In the genomic region with DNA sequence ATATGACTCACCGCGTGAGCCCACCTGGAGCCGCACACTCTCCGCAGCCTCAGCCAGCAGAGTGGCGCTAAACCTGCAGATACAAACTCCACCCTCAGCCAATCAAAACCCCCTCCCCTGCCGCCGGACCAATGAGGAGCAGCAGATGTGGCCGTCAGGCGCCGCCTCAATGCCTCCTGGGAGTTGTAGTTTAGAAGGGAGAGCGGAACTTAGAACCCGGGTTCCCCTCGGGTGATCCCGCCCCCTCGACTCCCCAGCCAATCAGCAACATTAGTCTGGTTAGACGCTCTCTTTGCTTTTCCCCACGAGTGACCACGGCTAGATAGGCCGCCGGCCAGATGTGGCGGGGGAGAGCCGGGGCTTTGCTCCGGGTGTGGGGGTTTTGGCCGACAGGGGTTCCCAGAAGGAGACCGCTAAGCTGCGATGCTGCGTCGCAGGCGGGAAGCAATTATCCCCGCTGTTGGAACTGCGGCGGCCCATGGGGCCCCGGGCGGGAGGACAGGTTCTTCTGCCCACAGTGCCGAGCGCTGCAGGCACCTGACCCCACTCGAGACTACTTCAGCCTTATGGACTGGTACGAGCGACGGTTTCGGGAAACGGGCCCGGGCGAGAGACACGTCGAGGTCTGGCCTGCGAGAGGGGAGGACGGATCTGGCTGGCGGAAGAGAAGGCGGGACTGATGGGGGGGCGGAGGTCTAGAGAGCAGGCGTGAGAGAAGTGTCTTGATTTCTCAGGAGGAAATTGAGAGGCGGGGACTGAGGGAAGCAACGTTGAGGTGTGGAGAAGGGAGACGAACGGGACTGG, we compare ENCODE assay signal across 1 cellular context.
TF ChIP-seq lines count a peak whose summit lies in the region.

A gene (minus strand): TSS at position 63 of the 804 bp plus-strand sequence. CDS start 7,099 bp downstream, outside the sequence.
A gene with protein sequence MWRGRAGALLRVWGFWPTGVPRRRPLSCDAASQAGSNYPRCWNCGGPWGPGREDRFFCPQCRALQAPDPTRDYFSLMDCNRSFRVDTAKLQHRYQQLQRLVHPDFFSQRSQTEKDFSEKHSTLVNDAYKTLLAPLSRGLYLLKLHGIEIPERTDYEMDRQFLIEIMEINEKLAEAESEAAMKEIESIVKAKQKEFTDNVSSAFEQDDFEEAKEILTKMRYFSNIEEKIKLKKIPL (plus strand): TSS at position 282 of the 804 bp plus-strand sequence. CDS start 57 bp downstream, at position 339.

TF ChIP-seq in HepG2, 621 proteins besides CTCF, POLR2A, EP300 and RAD21 (continued from another document and continues in another):
- TF ChIP-seq, protein P1, sequence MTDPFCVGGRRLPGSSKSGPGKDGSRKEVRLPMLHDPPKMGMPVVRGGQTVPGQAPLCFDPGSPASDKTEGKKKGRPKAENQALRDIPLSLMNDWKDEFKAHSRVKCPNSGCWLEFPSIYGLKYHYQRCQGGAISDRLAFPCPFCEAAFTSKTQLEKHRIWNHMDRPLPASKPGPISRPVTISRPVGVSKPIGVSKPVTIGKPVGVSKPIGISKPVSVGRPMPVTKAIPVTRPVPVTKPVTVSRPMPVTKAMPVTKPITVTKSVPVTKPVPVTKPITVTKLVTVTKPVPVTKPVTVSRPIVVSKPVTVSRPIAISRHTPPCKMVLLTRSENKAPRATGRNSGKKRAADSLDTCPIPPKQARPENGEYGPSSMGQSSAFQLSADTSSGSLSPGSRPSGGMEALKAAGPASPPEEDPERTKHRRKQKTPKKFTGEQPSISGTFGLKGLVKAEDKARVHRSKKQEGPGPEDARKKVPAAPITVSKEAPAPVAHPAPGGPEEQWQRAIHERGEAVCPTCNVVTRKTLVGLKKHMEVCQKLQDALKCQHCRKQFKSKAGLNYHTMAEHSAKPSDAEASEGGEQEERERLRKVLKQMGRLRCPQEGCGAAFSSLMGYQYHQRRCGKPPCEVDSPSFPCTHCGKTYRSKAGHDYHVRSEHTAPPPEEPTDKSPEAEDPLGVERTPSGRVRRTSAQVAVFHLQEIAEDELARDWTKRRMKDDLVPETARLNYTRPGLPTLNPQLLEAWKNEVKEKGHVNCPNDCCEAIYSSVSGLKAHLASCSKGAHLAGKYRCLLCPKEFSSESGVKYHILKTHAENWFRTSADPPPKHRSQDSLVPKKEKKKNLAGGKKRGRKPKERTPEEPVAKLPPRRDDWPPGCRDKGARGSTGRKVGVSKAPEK (CRISPR knock-in tag; IDR thresholded peaks at IDR 0.05; ENCODE audit: borderline replicate concordance): no peak
- TF ChIP-seq RBFOX2 (IDR thresholded peaks at IDR 0.05; ENCODE audit: low read depth, low read length) (peak; percentile 87), ZKSCAN5 (CRISPR knock-in tag; IDR thresholded peaks at IDR 0.05) (no peak), ARNTL (CRISPR knock-in tag; IDR thresholded peaks at IDR 0.05) (peak; percentile 93), SMAD3 (CRISPR knock-in tag; IDR thresholded peaks at IDR 0.05) (peak; percentile 46; the same call in 1 of the 2 replicates), MYC (CRISPR knock-in tag; IDR thresholded peaks at IDR 0.05; ENCODE audit: borderline replicate concordance) (peak; percentile 79; the same call in 1 of the 2 replicates), RFX3 (CRISPR knock-in tag; IDR thresholded peaks at IDR 0.05) (no peak), ZNF446 (CRISPR knock-in tag; IDR thresholded peaks at IDR 0.05) (no peak), SMAD9 (CRISPR knock-in tag; IDR thresholded peaks at IDR 0.05) (no peak), ZFP90 (CRISPR knock-in tag; IDR thresholded peaks at IDR 0.05; ENCODE audit: borderline replicate concordance) (no peak), ZNF607 (CRISPR knock-in tag; IDR thresholded peaks at IDR 0.05; ENCODE audit: borderline replicate concordance) (no peak; the same call in 1 of the 2 replicates), TOE1 (CRISPR knock-in tag; IDR thresholded peaks at IDR 0.05) (no peak), ZSCAN20 (CRISPR knock-in tag; IDR thresholded peaks at IDR 0.05; ENCODE audit: borderline replicate concordance) (no peak), PHF8 (CRISPR knock-in tag; IDR thresholded peaks at IDR 0.05) (peak; percentile 92), SIN3A (IDR thresholded peaks at IDR 0.05; ENCODE audit: borderline replicate concordance, low read depth, low read length) (peak; percentile 68; the same call in 1 of the 2 replicates), ZNF501 (CRISPR knock-in tag; IDR thresholded peaks at IDR 0.05) (peak; percentile 96), SRY (CRISPR knock-in tag; IDR thresholded peaks at IDR 0.05) (0 out of 2 replicates have a peak, but pooled peaks have one; percentile 41), TP53 (CRISPR knock-in tag; conservative IDR thresholded peaks at IDR 0.05) (no peak), SP2 (CRISPR knock-in tag; IDR thresholded peaks at IDR 0.05) (peak; percentile 90), ZNF234 (CRISPR knock-in tag; conservative IDR thresholded peaks at IDR 0.05) (no peak), ATF7 (IDR thresholded peaks at IDR 0.05) (no peak), ATF7 (CRISPR knock-in tag; IDR thresholded peaks at IDR 0.05) (no peak), ZNF382 (CRISPR knock-in tag; IDR thresholded peaks at IDR 0.05; ENCODE audit: borderline replicate concordance) (no peak), ZNF44 (CRISPR knock-in tag; IDR thresholded peaks at IDR 0.05) (no peak), PHF5A (CRISPR knock-in tag; IDR thresholded peaks at IDR 0.05; ENCODE audit: low read depth, unreplicated experiment) (no peak), ARHGAP35 (CRISPR knock-in tag; IDR thresholded peaks at IDR 0.05; ENCODE audit: borderline replicate concordance) (no peak), ZNF703 (CRISPR knock-in tag; IDR thresholded peaks at IDR 0.05; ENCODE audit: borderline replicate concordance) (peak; percentile 69; the same call in 1 of the 2 replicates), JUNB (CRISPR knock-in tag; IDR thresholded peaks at IDR 0.05; ENCODE audit: borderline replicate concordance) (peak; percentile 66; the same call in 1 of the 2 replicates), SP140L (CRISPR knock-in tag; IDR thresholded peaks at IDR 0.05; ENCODE audit: borderline replicate concordance) (no peak), TBX3 (IDR thresholded peaks at IDR 0.05; ENCODE audit: borderline replicate concordance) (no peak), ZNF331 (CRISPR knock-in tag; IDR thresholded peaks at IDR 0.05) (peak; percentile 3; the same call in 1 of the 2 replicates), KMT2B (CRISPR knock-in tag; IDR thresholded peaks at IDR 0.05) (peak; percentile 72), CBX5 (CRISPR knock-in tag; IDR thresholded peaks at IDR 0.05; ENCODE audit: borderline replicate concordance) (no peak; the same call in 1 of the 2 replicates), TBX2 (CRISPR knock-in tag; IDR thresholded peaks at IDR 0.05; ENCODE audit: borderline replicate concordance) (0 out of 2 replicates have a peak, but pooled peaks have one; percentile 16), GATAD2A (CRISPR knock-in tag; IDR thresholded peaks at IDR 0.05) (no peak; the same call in 1 of the 2 replicates)
- TF ChIP-seq, protein P2, sequence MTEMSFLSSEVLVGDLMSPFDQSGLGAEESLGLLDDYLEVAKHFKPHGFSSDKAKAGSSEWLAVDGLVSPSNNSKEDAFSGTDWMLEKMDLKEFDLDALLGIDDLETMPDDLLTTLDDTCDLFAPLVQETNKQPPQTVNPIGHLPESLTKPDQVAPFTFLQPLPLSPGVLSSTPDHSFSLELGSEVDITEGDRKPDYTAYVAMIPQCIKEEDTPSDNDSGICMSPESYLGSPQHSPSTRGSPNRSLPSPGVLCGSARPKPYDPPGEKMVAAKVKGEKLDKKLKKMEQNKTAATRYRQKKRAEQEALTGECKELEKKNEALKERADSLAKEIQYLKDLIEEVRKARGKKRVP (CRISPR knock-in tag; IDR thresholded peaks at IDR 0.05): no peak; a peak in 1 of 4 replicates
- TF ChIP-seq, protein P3, sequence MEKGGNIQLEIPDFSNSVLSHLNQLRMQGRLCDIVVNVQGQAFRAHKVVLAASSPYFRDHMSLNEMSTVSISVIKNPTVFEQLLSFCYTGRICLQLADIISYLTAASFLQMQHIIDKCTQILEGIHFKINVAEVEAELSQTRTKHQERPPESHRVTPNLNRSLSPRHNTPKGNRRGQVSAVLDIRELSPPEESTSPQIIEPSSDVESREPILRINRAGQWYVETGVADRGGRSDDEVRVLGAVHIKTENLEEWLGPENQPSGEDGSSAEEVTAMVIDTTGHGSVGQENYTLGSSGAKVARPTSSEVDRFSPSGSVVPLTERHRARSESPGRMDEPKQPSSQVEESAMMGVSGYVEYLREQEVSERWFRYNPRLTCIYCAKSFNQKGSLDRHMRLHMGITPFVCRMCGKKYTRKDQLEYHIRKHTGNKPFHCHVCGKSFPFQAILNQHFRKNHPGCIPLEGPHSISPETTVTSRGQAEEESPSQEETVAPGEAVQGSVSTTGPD (CRISPR knock-in tag; IDR thresholded peaks at IDR 0.05): peak; percentile 57; the same call in 1 of the 2 replicates
- TF ChIP-seq, protein P4, sequence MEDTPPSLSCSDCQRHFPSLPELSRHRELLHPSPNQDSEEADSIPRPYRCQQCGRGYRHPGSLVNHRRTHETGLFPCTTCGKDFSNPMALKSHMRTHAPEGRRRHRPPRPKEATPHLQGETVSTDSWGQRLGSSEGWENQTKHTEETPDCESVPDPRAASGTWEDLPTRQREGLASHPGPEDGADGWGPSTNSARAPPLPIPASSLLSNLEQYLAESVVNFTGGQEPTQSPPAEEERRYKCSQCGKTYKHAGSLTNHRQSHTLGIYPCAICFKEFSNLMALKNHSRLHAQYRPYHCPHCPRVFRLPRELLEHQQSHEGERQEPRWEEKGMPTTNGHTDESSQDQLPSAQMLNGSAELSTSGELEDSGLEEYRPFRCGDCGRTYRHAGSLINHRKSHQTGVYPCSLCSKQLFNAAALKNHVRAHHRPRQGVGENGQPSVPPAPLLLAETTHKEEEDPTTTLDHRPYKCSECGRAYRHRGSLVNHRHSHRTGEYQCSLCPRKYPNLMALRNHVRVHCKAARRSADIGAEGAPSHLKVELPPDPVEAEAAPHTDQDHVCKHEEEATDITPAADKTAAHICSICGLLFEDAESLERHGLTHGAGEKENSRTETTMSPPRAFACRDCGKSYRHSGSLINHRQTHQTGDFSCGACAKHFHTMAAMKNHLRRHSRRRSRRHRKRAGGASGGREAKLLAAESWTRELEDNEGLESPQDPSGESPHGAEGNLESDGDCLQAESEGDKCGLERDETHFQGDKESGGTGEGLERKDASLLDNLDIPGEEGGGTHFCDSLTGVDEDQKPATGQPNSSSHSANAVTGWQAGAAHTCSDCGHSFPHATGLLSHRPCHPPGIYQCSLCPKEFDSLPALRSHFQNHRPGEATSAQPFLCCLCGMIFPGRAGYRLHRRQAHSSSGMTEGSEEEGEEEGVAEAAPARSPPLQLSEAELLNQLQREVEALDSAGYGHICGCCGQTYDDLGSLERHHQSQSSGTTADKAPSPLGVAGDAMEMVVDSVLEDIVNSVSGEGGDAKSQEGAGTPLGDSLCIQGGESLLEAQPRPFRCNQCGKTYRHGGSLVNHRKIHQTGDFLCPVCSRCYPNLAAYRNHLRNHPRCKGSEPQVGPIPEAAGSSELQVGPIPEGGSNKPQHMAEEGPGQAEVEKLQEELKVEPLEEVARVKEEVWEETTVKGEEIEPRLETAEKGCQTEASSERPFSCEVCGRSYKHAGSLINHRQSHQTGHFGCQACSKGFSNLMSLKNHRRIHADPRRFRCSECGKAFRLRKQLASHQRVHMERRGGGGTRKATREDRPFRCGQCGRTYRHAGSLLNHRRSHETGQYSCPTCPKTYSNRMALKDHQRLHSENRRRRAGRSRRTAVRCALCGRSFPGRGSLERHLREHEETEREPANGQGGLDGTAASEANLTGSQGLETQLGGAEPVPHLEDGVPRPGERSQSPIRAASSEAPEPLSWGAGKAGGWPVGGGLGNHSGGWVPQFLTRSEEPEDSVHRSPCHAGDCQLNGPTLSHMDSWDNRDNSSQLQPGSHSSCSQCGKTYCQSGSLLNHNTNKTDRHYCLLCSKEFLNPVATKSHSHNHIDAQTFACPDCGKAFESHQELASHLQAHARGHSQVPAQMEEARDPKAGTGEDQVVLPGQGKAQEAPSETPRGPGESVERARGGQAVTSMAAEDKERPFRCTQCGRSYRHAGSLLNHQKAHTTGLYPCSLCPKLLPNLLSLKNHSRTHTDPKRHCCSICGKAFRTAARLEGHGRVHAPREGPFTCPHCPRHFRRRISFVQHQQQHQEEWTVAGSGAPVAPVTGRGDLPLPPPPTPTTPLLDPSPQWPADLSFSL (CRISPR knock-in tag; IDR thresholded peaks at IDR 0.05): no peak
- TF ChIP-seq, protein P5, sequence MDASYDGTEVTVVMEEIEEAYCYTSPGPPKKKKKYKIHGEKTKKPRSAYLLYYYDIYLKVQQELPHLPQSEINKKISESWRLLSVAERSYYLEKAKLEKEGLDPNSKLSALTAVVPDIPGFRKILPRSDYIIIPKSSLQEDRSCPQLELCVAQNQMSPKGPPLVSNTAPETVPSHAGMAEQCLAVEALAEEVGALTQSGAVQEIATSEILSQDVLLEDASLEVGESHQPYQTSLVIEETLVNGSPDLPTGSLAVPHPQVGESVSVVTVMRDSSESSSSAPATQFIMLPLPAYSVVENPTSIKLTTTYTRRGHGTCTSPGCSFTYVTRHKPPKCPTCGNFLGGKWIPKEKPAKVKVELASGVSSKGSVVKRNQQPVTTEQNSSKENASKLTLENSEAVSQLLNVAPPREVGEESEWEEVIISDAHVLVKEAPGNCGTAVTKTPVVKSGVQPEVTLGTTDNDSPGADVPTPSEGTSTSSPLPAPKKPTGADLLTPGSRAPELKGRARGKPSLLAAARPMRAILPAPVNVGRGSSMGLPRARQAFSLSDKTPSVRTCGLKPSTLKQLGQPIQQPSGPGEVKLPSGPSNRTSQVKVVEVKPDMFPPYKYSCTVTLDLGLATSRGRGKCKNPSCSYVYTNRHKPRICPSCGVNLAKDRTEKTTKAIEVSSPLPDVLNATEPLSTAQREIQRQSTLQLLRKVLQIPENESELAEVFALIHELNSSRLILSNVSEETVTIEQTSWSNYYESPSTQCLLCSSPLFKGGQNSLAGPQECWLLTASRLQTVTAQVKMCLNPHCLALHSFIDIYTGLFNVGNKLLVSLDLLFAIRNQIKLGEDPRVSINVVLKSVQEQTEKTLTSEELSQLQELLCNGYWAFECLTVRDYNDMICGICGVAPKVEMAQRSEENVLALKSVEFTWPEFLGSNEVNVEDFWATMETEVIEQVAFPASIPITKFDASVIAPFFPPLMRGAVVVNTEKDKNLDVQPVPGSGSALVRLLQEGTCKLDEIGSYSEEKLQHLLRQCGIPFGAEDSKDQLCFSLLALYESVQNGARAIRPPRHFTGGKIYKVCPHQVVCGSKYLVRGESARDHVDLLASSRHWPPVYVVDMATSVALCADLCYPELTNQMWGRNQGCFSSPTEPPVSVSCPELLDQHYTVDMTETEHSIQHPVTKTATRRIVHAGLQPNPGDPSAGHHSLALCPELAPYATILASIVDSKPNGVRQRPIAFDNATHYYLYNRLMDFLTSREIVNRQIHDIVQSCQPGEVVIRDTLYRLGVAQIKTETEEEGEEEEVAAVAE (CRISPR knock-in tag; IDR thresholded peaks at IDR 0.05; ENCODE audit: borderline replicate concordance): 0 out of 2 replicates have a peak, but pooled peaks have one; percentile 18
- TF ChIP-seq, protein P6, sequence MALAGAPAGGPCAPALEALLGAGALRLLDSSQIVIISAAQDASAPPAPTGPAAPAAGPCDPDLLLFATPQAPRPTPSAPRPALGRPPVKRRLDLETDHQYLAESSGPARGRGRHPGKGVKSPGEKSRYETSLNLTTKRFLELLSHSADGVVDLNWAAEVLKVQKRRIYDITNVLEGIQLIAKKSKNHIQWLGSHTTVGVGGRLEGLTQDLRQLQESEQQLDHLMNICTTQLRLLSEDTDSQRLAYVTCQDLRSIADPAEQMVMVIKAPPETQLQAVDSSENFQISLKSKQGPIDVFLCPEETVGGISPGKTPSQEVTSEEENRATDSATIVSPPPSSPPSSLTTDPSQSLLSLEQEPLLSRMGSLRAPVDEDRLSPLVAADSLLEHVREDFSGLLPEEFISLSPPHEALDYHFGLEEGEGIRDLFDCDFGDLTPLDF (CRISPR knock-in tag; IDR thresholded peaks at IDR 0.05): peak; percentile 91
- TF ChIP-seq, protein P7, sequence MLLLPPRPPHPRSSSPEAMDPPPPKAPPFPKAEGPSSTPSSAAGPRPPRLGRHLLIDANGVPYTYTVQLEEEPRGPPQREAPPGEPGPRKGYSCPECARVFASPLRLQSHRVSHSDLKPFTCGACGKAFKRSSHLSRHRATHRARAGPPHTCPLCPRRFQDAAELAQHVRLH (CRISPR knock-in tag; IDR thresholded peaks at IDR 0.05; ENCODE audit: borderline replicate concordance, low read depth): no peak
